ENCODE assay signal across 17 cellular contexts in the genomic region with DNA sequence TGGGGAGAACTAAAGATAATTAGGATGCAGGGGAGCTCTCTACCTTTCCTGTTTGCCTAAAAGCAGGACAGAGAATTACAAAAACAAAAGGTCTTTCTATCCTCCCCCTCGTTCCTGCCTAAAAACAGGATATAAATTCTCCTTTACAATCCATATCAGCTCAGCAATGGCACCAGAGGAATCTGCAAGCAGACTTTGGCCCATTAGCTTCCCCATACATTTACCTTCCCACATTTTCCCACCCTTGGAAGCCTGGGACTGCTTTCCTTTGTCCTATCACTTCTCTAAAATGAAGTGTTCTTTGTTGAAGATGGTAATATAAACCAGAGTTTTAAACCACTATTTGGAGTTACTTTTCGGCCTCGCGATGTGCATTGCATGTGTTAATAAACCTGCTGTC. TPM values are rescaled to one million over a fixed set of nuclear protein-coding genes. Genes with fewer than 3 reads are reported as not detected.
DNase-seq lines count a peak whose midpoint lies in the region; ATAC-seq, FAIRE-seq and TF ChIP-seq lines count a peak whose summit lies in the region.
"Had no signal": no experiment of that assay in that cellular context is flagged by ENCODE, and none has a peak within 500 bp of the region (broad histone marks: within the 10 kb centered on the region; RNA-seq: fewer than 3 reads in every experiment).

No MANE protein-coding gene starts in this region.

- WGBS in H9 (ENCODE audit: extremely low coverage, insufficient read length, low lambda C conversion rate): no CpG with 5 or more reads among the region's 4 CpGs

- H3K79me2 ChIP-seq in H9 (ENCODE audit: insufficient read depth, low read length): no peaks in the 10 kb centered on the region
- H3K79me2 ChIP-seq in astrocyte (ENCODE audit: insufficient read depth, low read length): peaks cover 16% of the 10 kb centered on the region

- H3K4me1 ChIP-seq in H9 (ENCODE audit: insufficient read depth, low read length) (no peaks in the 10 kb centered on the region; the same call in 1 of the 2 replicates), astrocyte (ENCODE audit: insufficient read depth, low read length) (no peaks in the 10 kb centered on the region)

- H2BK5ac ChIP-seq in H9 (ENCODE audit: insufficient read length, low read length): no peak overlapping the region

- no peaks in the 10 kb centered on the region; a peak in 2 of 7 replicates for H3K36me3 Mint-ChIP-seq in H9 (ENCODE audit: insufficient read depth in 1 of 3, low read depth in 3 of 3)
- no peaks in the 10 kb centered on the region for H3K36me3 Mint-ChIP-seq in astrocyte (ENCODE audit: low read depth, unreplicated experiment)
- H3K36me3 Mint-ChIP-seq in progenitor cell of endocrine pancreas (ENCODE audit: insufficient read depth): peaks cover 10% of the 10 kb centered on the region
- no peaks in the 10 kb centered on the region for H3K36me3 Mint-ChIP-seq in HFFc6 (ENCODE audit: low read depth)

- H3K4me2 ChIP-seq in H9 (ENCODE audit: insufficient read depth, insufficient read length, low read length) (peak overlapping the region; percentile 18), astrocyte (ENCODE audit: low read length) (no peak overlapping the region)

- H3K9me3 Mint-ChIP-seq in H9 (no peaks in the 10 kb centered on the region), astrocyte (ENCODE audit: unreplicated experiment) (no peaks in the 10 kb centered on the region), progenitor cell of endocrine pancreas (ENCODE audit: low read depth) (peaks cover 5% of the 10 kb centered on the region), HFFc6 (no peaks in the 10 kb centered on the region)

- H3K4me1 Mint-ChIP-seq in H9: peaks cover 46 to 48% of the 10 kb centered on the region in 2 experiments
- peaks cover 6% of the 10 kb centered on the region for H3K4me1 Mint-ChIP-seq in astrocyte (ENCODE audit: low read depth, unreplicated experiment)
- H3K4me1 Mint-ChIP-seq in progenitor cell of endocrine pancreas (ENCODE audit: low read depth): peaks cover 25% of the 10 kb centered on the region
- peaks cover 5% of the 10 kb centered on the region; the same call in 1 of the 2 replicates for H3K4me1 Mint-ChIP-seq in HFFc6 (ENCODE audit: low read depth)

- H2BK15ac ChIP-seq in H9 (ENCODE audit: low read depth, low read length): no peak overlapping the region

- H3K27me3 ChIP-seq in H9 (ENCODE audit: insufficient read depth, low read length) (no peaks in the 10 kb centered on the region; the same call in 1 of the 2 replicates), astrocyte (ENCODE audit: insufficient read depth, low read length) (no peaks in the 10 kb centered on the region), layer of hippocampus (ENCODE audit: control insufficient read depth, insufficient read depth, low read length) (no peaks in the 10 kb centered on the region)

- TF ChIP-seq CTCF in H9 (conservative IDR thresholded peaks at IDR 0.05) (no peak), astrocyte (IDR thresholded peaks at IDR 0.05; ENCODE audit: insufficient read depth, low read depth, low read length) (no peak), progenitor cell of endocrine pancreas (IDR thresholded peaks at IDR 0.05; ENCODE audit: unreplicated experiment) (no peak), HFFc6 (IDR thresholded peaks at IDR 0.05) (no peak)

- H3K56ac ChIP-seq in H9 (ENCODE audit: insufficient read length, low read depth, low read length): no peak overlapping the region

- H2AFZ ChIP-seq in H9 (ENCODE audit: low read length): no peak overlapping the region
- H2AFZ ChIP-seq in astrocyte (ENCODE audit: low read depth, low read length): no peak overlapping the region

- no peak overlapping the region for H4K8ac ChIP-seq in H9 (replicated peaks; ENCODE audit: insufficient read length, low read depth, low read length)

- H3K4ac ChIP-seq in H9 (ENCODE audit: low read depth, low read length): no peak overlapping the region

- peaks cover 1% of the 10 kb centered on the region; the same call in 1 of the 2 replicates for H3K27me3 Mint-ChIP-seq in H9 (ENCODE audit: low read depth)
- no peaks in the 10 kb centered on the region for H3K27me3 Mint-ChIP-seq in astrocyte (ENCODE audit: low read depth, unreplicated experiment)
- H3K27me3 Mint-ChIP-seq in progenitor cell of endocrine pancreas: no peaks in the 10 kb centered on the region
- H3K27me3 Mint-ChIP-seq in HFFc6 (ENCODE audit: insufficient read depth): no peaks in the 10 kb centered on the region; the same call in 1 of the 2 replicates

- H3K18ac ChIP-seq in H9 (ENCODE audit: insufficient read length, low read depth, low read length): no peak overlapping the region

- H3K27ac ChIP-seq in H9 (ENCODE audit: insufficient read length, low read depth, low read length) (peak overlapping the region; percentile 82), astrocyte (ENCODE audit: low read depth, low read length) (no peak overlapping the region), layer of hippocampus (ENCODE audit: low read depth, low read length) (peak overlapping the region; percentile 59)

- no peak overlapping the region for H2BK12ac ChIP-seq in H9 (ENCODE audit: insufficient read length, low read depth, low read length)

- H3K36me3 ChIP-seq in astrocyte (ENCODE audit: insufficient read depth, low read length): no peaks in the 10 kb centered on the region

- H3T11ph ChIP-seq in H9 (ENCODE audit: low read length): peak overlapping the region; percentile 59

- H2BK120ac ChIP-seq in H9 (ENCODE audit: low read depth, low read length, poor library complexity, severe bottlenecking): no peak overlapping the region

- H3K23me2 ChIP-seq in H9 (ENCODE audit: insufficient read length, low read depth, low read length, poor library complexity, severe bottlenecking): no peaks in the 10 kb centered on the region

- H4K91ac ChIP-seq in H9 (ENCODE audit: insufficient read length, low read depth, low read length): no peak overlapping the region

- no peak for DNase-seq in H9
- no peak for DNase-seq in astrocyte (ENCODE audit: low read depth)
- no peak for DNase-seq in progenitor cell of endocrine pancreas (ENCODE audit: low spot score, unreplicated experiment)
- no peak for DNase-seq in DMS114 treated with DMSO at 0.1 percent for 48 hours (lab: John Stamatoyannopoulos, UW; ENCODE audit: unreplicated experiment)
- no peak for DNase-seq in HFFc6
- DNase-seq: AML-193, Karpas-422, MM.1S, NCI-H1105, NCI-H187, NCI-H2171, NCI-H446 treated with DMSO at 0.1 percent for 48 hours, NCI-H774, Right ventricle myocardium superior had no signal

- H4K20me1 ChIP-seq in H9 (ENCODE audit: control insufficient read depth, insufficient read depth, insufficient read length) (no peaks in the 10 kb centered on the region), astrocyte (ENCODE audit: insufficient read depth, low read length) (peaks cover 24% of the 10 kb centered on the region)

- ATAC-seq in GM19351 (IDR thresholded peaks at IDR 0.05; ENCODE audit: unreplicated experiment): no peak
- ATAC-seq: Panc1 had no signal

- no peaks in the 10 kb centered on the region for H3K79me1 ChIP-seq in H9 (ENCODE audit: insufficient read depth, low read depth, low read length, poor library complexity, severe bottlenecking)

- H3K4me3 Mint-ChIP-seq in H9 (no peak overlapping the region), astrocyte (ENCODE audit: unreplicated experiment) (no peak overlapping the region), progenitor cell of endocrine pancreas (ENCODE audit: low read depth) (no peak overlapping the region), HFFc6 (no peak overlapping the region)

- H2BK20ac ChIP-seq in H9 (ENCODE audit: low read depth, low read length, poor library complexity, severe bottlenecking): peak overlapping the region; percentile 45

- no peaks in the 10 kb centered on the region for H3K9me3 ChIP-seq in H9 (ENCODE audit: control insufficient read depth, low read depth, low read length)
- H3K9me3 ChIP-seq in astrocyte (ENCODE audit: insufficient read depth, low read depth, low read length): no peaks in the 10 kb centered on the region

- no peak for FAIRE-seq in astrocyte (lab: Jason Lieb, UNC)

- no peak overlapping the region for H2AK5ac ChIP-seq in H9 (ENCODE audit: insufficient read length, low read length)

- H3K23ac ChIP-seq in H9 (ENCODE audit: insufficient read length, low read depth, low read length): no peak overlapping the region

- H3K27ac Mint-ChIP-seq in H9 (peak overlapping the region; percentile 24 to 75 (median 49); a peak in 6 of 7 replicates), astrocyte (ENCODE audit: unreplicated experiment) (peak overlapping the region; percentile 77), progenitor cell of endocrine pancreas (peak overlapping the region; percentile 71), HFFc6 (no peak overlapping the region)

- no peak overlapping the region; the same call in 1 of the 2 replicates for H3K14ac ChIP-seq in H9 (ENCODE audit: insufficient read depth, low read length)

- no peak overlapping the region for H3K4me3 ChIP-seq in astrocyte (ENCODE audit: insufficient read depth, low read depth, low read length)

- no peak overlapping the region for H3K9ac ChIP-seq in H9 (ENCODE audit: extremely low read depth, insufficient read length, low read length)
- no peak overlapping the region for H3K9ac ChIP-seq in astrocyte (ENCODE audit: low read length)

- no peak overlapping the region for H4K5ac ChIP-seq in H9 (ENCODE audit: insufficient read length, low read depth, low read length)

RNA-seq across cellular contexts. Expression of a gene that starts 15.5 kb away (rescaled TPM):
- 21.3 and 22.1 TPM in 2 replicates for total RNA-seq in H9 (2021)
- total RNA-seq in astrocyte: 25.3 and 32.7 TPM in 2 replicates
- 42.0 and 46.9 TPM in 2 replicates for total RNA-seq in progenitor cell of endocrine pancreas
- 1 to 10 TPM; 3.4 to 6.2 (median 5.2) TPM for total RNA-seq in HFFc6 (2021; fragmentation: NEBNext Ultra II Directional; extraction: Animal tissue kit (Norgen Biotek cat#: 25700))
